In genomic region chr3:187862701-187863277, GRCh38 we compare ENCODE assay signal across 7 cellular contexts.
DNase-seq lines count a peak whose midpoint lies in the region; TF ChIP-seq lines count a peak whose summit lies in the region.
"Not testable (repeated sequence)": the region's sequence is repeated elsewhere in the genome, so short reads cannot be mapped to it uniquely, and the experiment has no call there.

No MANE protein-coding gene starts in this region.

- not testable (repeated sequence) for H4K20me1 ChIP-seq in hepatocyte (ENCODE audit: insufficient read depth, poor library complexity, severe bottlenecking)

- H3K4me2 ChIP-seq in hepatocyte, result peak overlapping the region; percentile 67
- H3K4me2 ChIP-seq in parathyroid adenoma (ENCODE audit: low read length), result not testable (repeated sequence)

- H3K9ac ChIP-seq in NT2/D1 (ENCODE audit: insufficient read length, low read depth); parathyroid adenoma: not testable (repeated sequence)

- not testable (repeated sequence) for H3K79me2 ChIP-seq in hepatocyte, parathyroid adenoma

- 30% methylated on average over 10 of the region's 22 CpGs for WGBS in hepatocyte (ENCODE audit: low lambda C conversion rate, missing lambda C conversion rate)

- peak overlapping the region; percentile 39 for H3K4me3 ChIP-seq in NT2/D1 (ENCODE audit: insufficient read length, low read depth)
- not testable (repeated sequence) for H3K4me3 ChIP-seq in hepatocyte; parathyroid adenoma (ENCODE audit: low read depth, low read length)

- TF ChIP-seq CTCF in hepatocyte (IDR thresholded peaks at IDR 0.05; ENCODE audit: poor library complexity); mesothelial cell of epicardium (IDR thresholded peaks at IDR 0.05; ENCODE audit: unreplicated experiment); parathyroid adenoma (IDR thresholded peaks at IDR 0.05): not testable (repeated sequence)

- H3K4me1 ChIP-seq in NT2/D1 (ENCODE audit: insufficient read depth, insufficient read length); hepatocyte (ENCODE audit: insufficient read depth); parathyroid adenoma: not testable (repeated sequence)

- peak overlapping the region; percentile 69 for H3K4me3 Mint-ChIP-seq in activated CD4-positive, alpha-beta T cell treated with anti-CD3 and anti-CD28 coated beads, Interleukin-2, amount 10 ng/mL, durations not matched to agents 24 days and 14 days
- H3K4me3 Mint-ChIP-seq in activated naive CD4-positive, alpha-beta T cell treated with anti-CD3 and anti-CD28 coated beads, Interleukin-2, amount 50 U/mL, for 24 hours, result peak overlapping the region; percentile 47
- peak overlapping the region; percentile 83 for H3K4me3 Mint-ChIP-seq in mesothelial cell of epicardium

- not testable (repeated sequence) for H3K9me2 ChIP-seq in hepatocyte (replicated peaks; ENCODE audit: insufficient read depth)

- not testable (repeated sequence) for H3K36me3 ChIP-seq in NT2/D1 (ENCODE audit: insufficient read depth, insufficient read length, low read length); hepatocyte (replicated peaks; ENCODE audit: insufficient read depth, low read depth); parathyroid adenoma (ENCODE audit: control insufficient read depth, insufficient read depth, low read length)

- H3K9me3 Mint-ChIP-seq in activated CD4-positive, alpha-beta T cell treated with anti-CD3 and anti-CD28 coated beads, Interleukin-2, amount 10 ng/mL, durations not matched to agents 24 days and 14 days, result peaks cover 19% of the 10 kb centered on the region
- not testable (repeated sequence) for H3K9me3 Mint-ChIP-seq in activated naive CD4-positive, alpha-beta T cell treated with anti-CD3 and anti-CD28 coated beads, Interleukin-2, amount 50 U/mL, for 24 hours
- H3K9me3 Mint-ChIP-seq in mesothelial cell of epicardium, result peaks cover 23% of the 10 kb centered on the region

- DNase-seq in ELF-1 (ENCODE audit: low read depth, low spot score), result peak; percentile 58
- not testable (repeated sequence) for DNase-seq in NT2/D1 (ENCODE audit: low read depth, low spot score); activated CD4-positive, alpha-beta T cell treated with anti-CD3 and anti-CD28 coated beads, Interleukin-2, amount 10 ng/mL, durations not matched to agents 24 days and 14 days; hepatocyte (ENCODE audit: low spot score); mesothelial cell of epicardium (ENCODE audit: low spot score in 2 of 2, unreplicated experiment in 2 of 2)

- intact Hi-C loops in activated CD4-positive, alpha-beta T cell treated with anti-CD3 and anti-CD28 coated beads, Interleukin-2, amount 10 ng/mL, durations not matched to agents 24 days and 14 days (cut with micrococcal nuclease), result not testable (repeated sequence)

- not testable (repeated sequence) for H3K27me3 Mint-ChIP-seq in activated CD4-positive, alpha-beta T cell treated with anti-CD3 and anti-CD28 coated beads, Interleukin-2, amount 10 ng/mL, durations not matched to agents 24 days and 14 days; activated naive CD4-positive, alpha-beta T cell treated with anti-CD3 and anti-CD28 coated beads, Interleukin-2, amount 50 U/mL, for 24 hours; mesothelial cell of epicardium (ENCODE audit: low read depth)

- H3K27ac ChIP-seq in hepatocyte (peak overlapping the region; percentile 37), parathyroid adenoma (peak overlapping the region; percentile 37)

- H3K9me3 ChIP-seq in NT2/D1 (ENCODE audit: insufficient read depth, low read length); hepatocyte (ENCODE audit: low read depth); parathyroid adenoma (ENCODE audit: control insufficient read depth, low read length): not testable (repeated sequence)

- peak overlapping the region; percentile 38 for H3K27ac Mint-ChIP-seq in activated CD4-positive, alpha-beta T cell treated with anti-CD3 and anti-CD28 coated beads, Interleukin-2, amount 10 ng/mL, durations not matched to agents 24 days and 14 days
- not testable (repeated sequence) for H3K27ac Mint-ChIP-seq in activated naive CD4-positive, alpha-beta T cell treated with anti-CD3 and anti-CD28 coated beads, Interleukin-2, amount 50 U/mL, for 24 hours
- peak overlapping the region; percentile 79 for H3K27ac Mint-ChIP-seq in mesothelial cell of epicardium

- not testable (repeated sequence) for H3K4me1 Mint-ChIP-seq in activated CD4-positive, alpha-beta T cell treated with anti-CD3 and anti-CD28 coated beads, Interleukin-2, amount 10 ng/mL, durations not matched to agents 24 days and 14 days; activated naive CD4-positive, alpha-beta T cell treated with anti-CD3 and anti-CD28 coated beads, Interleukin-2, amount 50 U/mL, for 24 hours; mesothelial cell of epicardium

- H3K36me3 Mint-ChIP-seq in activated CD4-positive, alpha-beta T cell treated with anti-CD3 and anti-CD28 coated beads, Interleukin-2, amount 10 ng/mL, durations not matched to agents 24 days and 14 days (ENCODE audit: low read depth), result peaks cover 14% of the 10 kb centered on the region
- not testable (repeated sequence) for H3K36me3 Mint-ChIP-seq in activated naive CD4-positive, alpha-beta T cell treated with anti-CD3 and anti-CD28 coated beads, Interleukin-2, amount 50 U/mL, for 24 hours; mesothelial cell of epicardium

- H2AFZ ChIP-seq in hepatocyte (peak overlapping the region; percentile 11), parathyroid adenoma (peak overlapping the region; percentile 60)

- not testable (repeated sequence) for H3K27me3 ChIP-seq in NT2/D1 (ENCODE audit: insufficient read depth, insufficient read length); hepatocyte; parathyroid adenoma (ENCODE audit: control insufficient read depth, insufficient read depth, low read length)
